In the genomic region with DNA sequence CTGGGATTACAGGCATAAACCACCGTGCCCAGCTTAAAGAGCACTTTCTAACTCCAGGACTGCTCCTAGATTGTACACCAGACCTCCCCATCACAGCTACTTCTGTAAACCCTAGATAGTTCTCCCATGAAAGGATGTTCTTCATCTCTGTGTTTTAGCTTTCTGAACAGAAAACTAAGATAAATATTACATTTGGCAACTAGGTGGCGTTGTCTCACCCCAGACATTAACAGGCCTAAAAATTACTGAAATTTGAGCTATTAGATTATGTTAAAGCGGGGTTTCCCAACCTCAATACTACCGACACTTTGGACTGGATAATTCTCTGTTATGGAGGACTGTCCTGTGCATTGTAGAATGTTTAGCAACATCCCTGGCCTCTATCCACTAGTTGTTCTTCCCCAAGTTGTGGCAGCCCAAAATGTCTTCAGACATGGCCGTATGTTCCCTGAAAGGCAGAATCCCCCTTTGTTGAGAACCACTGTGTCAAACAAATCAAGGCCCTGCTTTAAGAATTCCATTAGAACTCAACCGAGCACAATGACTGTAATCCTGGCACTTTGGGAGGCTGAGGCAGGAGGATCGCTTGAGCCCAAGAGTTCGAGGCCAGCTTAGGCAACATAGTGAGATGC, we compare ENCODE assay signal across 8 cellular contexts. TPM values are rescaled to one million over a fixed set of nuclear protein-coding genes. Genes with fewer than 3 reads are reported as not detected.
DNase-seq lines count a peak whose midpoint lies in the region; ATAC-seq and TF ChIP-seq lines count a peak whose summit lies in the region.

No MANE protein-coding gene starts in this region.

- peak overlapping the region; percentile 98 for H2AFZ ChIP-seq in HCT116 (ENCODE audit: low read depth, low read length, poor library complexity, severe bottlenecking)
- no peak overlapping the region for H2AFZ ChIP-seq in hepatocyte

- H3K9me3 Mint-ChIP-seq in Calu3 (ENCODE audit: low read depth, unreplicated experiment) (no peaks in the 10 kb centered on the region), type B pancreatic cell (no peaks in the 10 kb centered on the region)

- no peaks in the 10 kb centered on the region for H3K4me1 Mint-ChIP-seq in Calu3 (ENCODE audit: low read depth, unreplicated experiment)
- H3K4me1 Mint-ChIP-seq in type B pancreatic cell (ENCODE audit: unreplicated experiment): peaks cover 16% of the 10 kb centered on the region

- DNase-seq in Calu3: no peak
- DNase-seq in HCT116 (ENCODE audit: low read depth, low spot score): no peak
- peak; percentile 16 for DNase-seq in SW480 (ENCODE audit: low spot score)
- DNase-seq in hepatocyte (ENCODE audit: low spot score): peak; percentile 33
- DNase-seq in type B pancreatic cell (ENCODE audit: extremely low spot score, unreplicated experiment): no peak
- no peak for DNase-seq in OCI-M2 (lab: John Stamatoyannopoulos, UW; ENCODE audit: unreplicated experiment)

- no peak overlapping the region for H3K27ac Mint-ChIP-seq in Calu3 (ENCODE audit: unreplicated experiment)
- no peak overlapping the region for H3K27ac Mint-ChIP-seq in type B pancreatic cell

- peaks cover 0 to 7% of the 10 kb centered on the region in 2 experiments; a peak in 1 of 4 replicates for H3K4me1 ChIP-seq in HCT116 (ENCODE audit: control insufficient read depth in 1 of 2, insufficient read depth in 2 of 2, low read length in 2 of 2)
- H3K4me1 ChIP-seq in hepatocyte (ENCODE audit: insufficient read depth): no peaks in the 10 kb centered on the region

- H4K20me1 ChIP-seq in HCT116 (ENCODE audit: insufficient read depth): no peaks in the 10 kb centered on the region
- H4K20me1 ChIP-seq in hepatocyte (ENCODE audit: insufficient read depth, poor library complexity, severe bottlenecking): no peaks in the 10 kb centered on the region

- H3K9me3 ChIP-seq in HCT116 (ENCODE audit: control insufficient read depth in 1 of 2, insufficient read depth in 1 of 2, low read depth in 1 of 2, low read length in 2 of 2) (no peaks in the 10 kb centered on the region), hepatocyte (ENCODE audit: low read depth) (no peaks in the 10 kb centered on the region)

- H3K4me2 ChIP-seq in HCT116 (ENCODE audit: low read length) (no peak overlapping the region), hepatocyte (no peak overlapping the region)

- POLR2A ChIA-PET in HCT116 (lab: Charles Lee): interaction anchor here (0.9 kb wide), 1 partner anchor 136 kb away, joined by 3 read pairs; no protein-coding TSS in a partner anchor

- H3K9ac ChIP-seq in HCT116 (ENCODE audit: low read length): no peak overlapping the region

- peaks cover 26% of the 10 kb centered on the region for H3K27me3 Mint-ChIP-seq in Calu3 (ENCODE audit: unreplicated experiment)
- peaks cover 12% of the 10 kb centered on the region for H3K27me3 Mint-ChIP-seq in type B pancreatic cell

- WGBS in hepatocyte (ENCODE audit: low lambda C conversion rate, missing lambda C conversion rate): 63% methylated on average over 8 of the region's 8 CpGs

- no peaks in the 10 kb centered on the region for H3K36me3 Mint-ChIP-seq in Calu3 (ENCODE audit: insufficient read depth, unreplicated experiment)
- no peaks in the 10 kb centered on the region for H3K36me3 Mint-ChIP-seq in type B pancreatic cell

- no peaks in the 10 kb centered on the region for H3K36me3 ChIP-seq in HCT116 (ENCODE audit: control insufficient read depth in 1 of 2, insufficient read depth in 2 of 2, low read length in 2 of 2)
- H3K36me3 ChIP-seq in hepatocyte (replicated peaks; ENCODE audit: insufficient read depth, low read depth): no peaks in the 10 kb centered on the region

- H3K27ac ChIP-seq in HCT116 (ENCODE audit: low read depth, low read length) (no peak overlapping the region), hepatocyte (no peak overlapping the region)

- no peak for TF ChIP-seq POLR2A in HCT116 (IDR thresholded peaks at IDR 0.05; ENCODE audit: borderline replicate concordance, extremely low read depth, insufficient read depth, insufficient read length)

- H3K4me3 Mint-ChIP-seq in Calu3 (ENCODE audit: low read depth, unreplicated experiment) (no peak overlapping the region), type B pancreatic cell (no peak overlapping the region)

- TF ChIP-seq RAD21 in HCT116 (IDR thresholded peaks at IDR 0.05; ENCODE audit: low read depth): peak; percentile 81

- H3K9me2 ChIP-seq in HCT116 (ENCODE audit: insufficient read depth): no peaks in the 10 kb centered on the region
- no peaks in the 10 kb centered on the region for H3K9me2 ChIP-seq in hepatocyte (replicated peaks; ENCODE audit: insufficient read depth)

- TF ChIP-seq CTCF in Calu3 (IDR thresholded peaks at IDR 0.05; ENCODE audit: unreplicated experiment) (peak; percentile 84), HCT116 (IDR thresholded peaks at IDR 0.05 in 2 of 3, conservative IDR thresholded peaks at IDR 0.05 in 1 of 3; ENCODE audit: borderline replicate concordance in 1 of 3, insufficient read depth in 1 of 3, low read depth in 2 of 3, low read length in 2 of 3) (peak; percentile 56 to 74 (median 73); a peak in 5 of 6 replicates), hepatocyte (IDR thresholded peaks at IDR 0.05; ENCODE audit: poor library complexity) (peak; percentile 72), type B pancreatic cell (conservative IDR thresholded peaks at IDR 0.05) (peak; percentile 80)

- H3K4me3 ChIP-seq in HCT116 (replicated peaks in 1 of 2; ENCODE audit: low read depth in 1 of 2, low read length in 2 of 2) (no peak overlapping the region), hepatocyte (no peak overlapping the region)

- RAD21 ChIA-PET in HCT116 (lab: Charles Lee; ENCODE audit: low non-redundant PET in 1 of 2, low total read pairs in 2 of 2, uncharacterized antibody in 2 of 2, unreplicated experiment in 2 of 2): interaction anchor here (0.7 to 1.2 kb wide), 4 partner anchors 89 to 424 kb away, joined by 4 to 12 read pairs (median 6); partner anchors contain the start of gene HNRNPH3 (in 1 of the 2)

- H3K79me2 ChIP-seq in HCT116 (ENCODE audit: insufficient read depth, low read length): no peaks in the 10 kb centered on the region
- H3K79me2 ChIP-seq in hepatocyte: no peaks in the 10 kb centered on the region

- BruUV-seq in Calu3 (replicated peaks; lab: Mats Ljungman, UMichigan) (no TSS peak), HCT116 (replicated peaks; lab: Mats Ljungman, UMichigan) (no TSS peak)

- H3K27me3 ChIP-seq in HCT116 (ENCODE audit: insufficient read depth, low read length) (no peaks in the 10 kb centered on the region), hepatocyte (peaks cover 9% of the 10 kb centered on the region)

- ATAC-seq in HCT116 (peak; percentile 36), GM18873 (IDR thresholded peaks at IDR 0.05; ENCODE audit: low FRiP score, unreplicated experiment) (no peak), GM18519 (IDR thresholded peaks at IDR 0.05; ENCODE audit: low FRiP score, unreplicated experiment) (no peak)

- intact Hi-C loops in Calu3 (cut with micrococcal nuclease; ENCODE audit: unreplicated experiment): loop anchor here (1.0 to 10.0 kb wide), 3 partner anchors 89 to 682 kb away; no protein-coding TSS in a partner anchor
- intact Hi-C loops in HCT116 (cut with micrococcal nuclease): loop anchor here (1.0 to 2.0 kb wide), 2 partner anchors 89 to 684 kb away; no protein-coding TSS in a partner anchor

- CTCF ChIA-PET in Calu3 (lab: Charles Lee): interaction anchor here (0.6 to 1.6 kb wide), 15 partner anchors 10 to 661 kb away, joined by 3 to 51 read pairs (median 5); partner anchors contain the start of genes HNRNPH3, PBLD and RUFY2
- CTCF ChIA-PET in HCT116 (lab: Charles Lee): interaction anchor here (0.5 to 2.4 kb wide), 34 partner anchors 9 to 743 kb away, joined by 3 to 69 read pairs (median 4); partner anchors contain the start of genes ATOH7 and DDX21

TF ChIP-seq in HCT116, 20 proteins besides CTCF, POLR2A, EP300 and RAD21:
- TF ChIP-seq, protein P1, sequence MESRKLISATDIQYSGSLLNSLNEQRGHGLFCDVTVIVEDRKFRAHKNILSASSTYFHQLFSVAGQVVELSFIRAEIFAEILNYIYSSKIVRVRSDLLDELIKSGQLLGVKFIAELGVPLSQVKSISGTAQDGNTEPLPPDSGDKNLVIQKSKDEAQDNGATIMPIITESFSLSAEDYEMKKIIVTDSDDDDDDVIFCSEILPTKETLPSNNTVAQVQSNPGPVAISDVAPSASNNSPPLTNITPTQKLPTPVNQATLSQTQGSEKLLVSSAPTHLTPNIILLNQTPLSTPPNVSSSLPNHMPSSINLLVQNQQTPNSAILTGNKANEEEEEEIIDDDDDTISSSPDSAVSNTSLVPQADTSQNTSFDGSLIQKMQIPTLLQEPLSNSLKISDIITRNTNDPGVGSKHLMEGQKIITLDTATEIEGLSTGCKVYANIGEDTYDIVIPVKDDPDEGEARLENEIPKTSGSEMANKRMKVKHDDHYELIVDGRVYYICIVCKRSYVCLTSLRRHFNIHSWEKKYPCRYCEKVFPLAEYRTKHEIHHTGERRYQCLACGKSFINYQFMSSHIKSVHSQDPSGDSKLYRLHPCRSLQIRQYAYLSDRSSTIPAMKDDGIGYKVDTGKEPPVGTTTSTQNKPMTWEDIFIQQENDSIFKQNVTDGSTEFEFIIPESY (IDR thresholded peaks at IDR 0.05; ENCODE audit: extremely low read depth, insufficient replicate concordance, low read length): no peak
- TF ChIP-seq CBX3 (IDR thresholded peaks at IDR 0.05; ENCODE audit: low read depth): no peak

RNA-seq across cellular contexts. Expression of gene ATOH7, which starts 19.1 kb away (rescaled TPM):
- not detected in 2 replicates for total RNA-seq in Calu3 (2022)
- not detected for total RNA-seq in HCT116 (2021; ENCODE audit: unreplicated experiment)
- polyA plus RNA-seq in HCT116 (2012): 0.05 and 0.07 TPM in 2 replicates
- 0.17 TPM in 1 of 2 replicates, not detected in the other for total RNA-seq in hepatocyte
- polyA plus RNA-seq in hepatocyte: not detected in 2 replicates
- total RNA-seq in type B pancreatic cell (ENCODE audit: low replicate concordance): 0.31 and 0.60 TPM in 2 replicates

Comparison
In these comparisons a context has a peak if more than half of its experiments do, and no peak if none do; other contexts are left out.
1. DNase-seq: peak in SW480 (single experiment) and hepatocyte (single experiment); none in Calu3 (single experiment), HCT116 (single experiment), type B pancreatic cell (single experiment) and OCI-M2 (single experiment).
2. Peak in every context shown above with its lines, with median percentiles within 50 percentile points of each other: CTCF ChIP-seq.